ENCODE assay signal across 1 cellular context in the genomic region with DNA sequence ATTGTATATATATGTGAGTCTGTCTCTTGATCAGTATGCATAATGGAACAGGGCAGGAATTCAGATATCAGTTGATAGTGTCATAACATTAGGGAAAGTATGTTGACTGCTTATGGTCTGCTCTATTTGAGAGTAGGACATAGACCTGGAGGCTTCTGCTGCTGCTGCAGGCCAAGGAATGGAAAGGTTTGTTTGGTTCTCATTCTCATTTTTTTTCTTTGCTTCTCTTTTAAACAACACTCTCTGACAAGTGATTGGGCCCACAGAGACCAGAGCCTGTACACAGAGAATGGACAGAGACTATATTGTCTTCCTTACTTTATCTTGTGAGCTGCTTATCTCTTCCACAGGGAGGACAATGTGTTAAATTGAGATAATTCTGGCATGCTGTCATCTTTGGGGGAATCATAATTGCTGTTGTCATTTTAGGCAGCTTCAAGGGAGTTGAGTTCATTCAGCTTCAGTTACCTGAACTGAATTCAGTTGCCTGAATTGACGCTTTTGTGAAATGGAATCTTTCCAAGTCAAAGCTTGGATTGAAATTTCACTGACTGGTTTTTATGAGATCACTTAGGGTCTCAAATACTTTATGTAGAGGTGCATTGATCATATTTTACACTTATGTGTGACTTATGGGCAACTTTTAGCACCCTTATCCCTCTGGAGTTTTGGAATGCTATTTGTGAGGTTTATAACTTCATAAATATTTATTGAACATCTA.
A peak's percentile ranks its signal among the peaks of the same experiment; 100 is the strongest.
TF ChIP-seq lines count a peak whose summit lies in the region.

No MANE protein-coding gene starts in this region.

TF ChIP-seq in K562, 482 proteins besides CTCF, POLR2A, EP300 and RAD21 (continued from another document and continues in another):
- TF ChIP-seq ZNF197 (CRISPR knock-in tag; IDR thresholded peaks at IDR 0.05; ENCODE audit: low read depth) (peak; percentile 83; the same call in 1 of the 2 replicates), TAF15 (IDR thresholded peaks at IDR 0.05; ENCODE audit: low read depth, low read length) (no peak), ZNF212 (CRISPR knock-in tag; IDR thresholded peaks at IDR 0.05) (0 out of 2 replicates have a peak, but pooled peaks have one; percentile 41), ZNF589 (CRISPR knock-in tag; IDR thresholded peaks at IDR 0.05; ENCODE audit: low read depth) (no peak; the same call in 1 of the 2 replicates), ZNF695 (CRISPR knock-in tag; IDR thresholded peaks at IDR 0.05) (no peak), DNMT1 (IDR thresholded peaks at IDR 0.05) (no peak), MAZ (CRISPR knock-in tag; conservative IDR thresholded peaks at IDR 0.05 in 1 of 2, IDR thresholded peaks at IDR 0.05 in 1 of 2) (peak; percentile 62 to 68), ZNF707 (CRISPR knock-in tag; conservative IDR thresholded peaks at IDR 0.05) (peak; percentile 52; the same call in 1 of the 2 replicates), PCBP1 (IDR thresholded peaks at IDR 0.05; ENCODE audit: low read depth, low read length, poor library complexity, severe bottlenecking) (no peak), TCF7L2 (IDR thresholded peaks at IDR 0.05; ENCODE audit: low read depth, low read length) (no peak), ILF3 (IDR thresholded peaks at IDR 0.05; ENCODE audit: borderline replicate concordance) (no peak), ATF1 (CRISPR knock-in tag; IDR thresholded peaks at IDR 0.05) (no peak), ATF1 (tag; IDR thresholded peaks at IDR 0.05) (peak; percentile 65), FOS (IDR thresholded peaks at IDR 0.05; ENCODE audit: extremely low read depth, insufficient read length) (no peak), CBX3 (IDR thresholded peaks at IDR 0.05; ENCODE audit: borderline replicate concordance in 1 of 2, low read length in 2 of 2) (peak in 1 of 2 experiments; percentile 69; a peak in 1 of 3 replicates), ELF1 (tag; IDR thresholded peaks at IDR 0.05) (peak; percentile 78), HNRNPUL1 (IDR thresholded peaks at IDR 0.05; ENCODE audit: low read length) (no peak), PYGO2 (tag; IDR thresholded peaks at IDR 0.05) (peak; percentile 67), ZNF431 (CRISPR knock-in tag; IDR thresholded peaks at IDR 0.05) (no peak), TARDBP (IDR thresholded peaks at IDR 0.05) (peak; percentile 94; the same call in 1 of the 2 replicates), HNRNPLL (IDR thresholded peaks at IDR 0.05; ENCODE audit: low read depth, low read length, poor library complexity, severe bottlenecking) (no peak), HDAC6 (IDR thresholded peaks at IDR 0.05; ENCODE audit: low read depth, low read length) (no peak), NCOA6 (IDR thresholded peaks at IDR 0.05) (peak; percentile 42; the same call in 1 of the 2 replicates), ETV1 (tag; conservative IDR thresholded peaks at IDR 0.05; ENCODE audit: low read depth) (peak; percentile 99), ZFX (CRISPR knock-in tag; IDR thresholded peaks at IDR 0.05) (peak; percentile 51; the same call in 1 of the 2 replicates), MYBL2 (IDR thresholded peaks at IDR 0.05; ENCODE audit: low read depth) (no peak), MYBL2 (CRISPR knock-in tag; IDR thresholded peaks at IDR 0.05; ENCODE audit: borderline replicate concordance) (no peak), NFYB (IDR thresholded peaks at IDR 0.05; ENCODE audit: extremely low read depth, insufficient read length) (no peak), ZNF140 (CRISPR knock-in tag; IDR thresholded peaks at IDR 0.05) (no peak), ETS2 (tag; IDR thresholded peaks at IDR 0.05; ENCODE audit: borderline replicate concordance, poor library complexity, severe bottlenecking) (no peak), PTRF (tag; IDR thresholded peaks at IDR 0.05) (no peak), ZNF551 (CRISPR knock-in tag; IDR thresholded peaks at IDR 0.05) (no peak), CBX5 (IDR thresholded peaks at IDR 0.05; ENCODE audit: borderline replicate concordance, low read depth) (no peak), EZH2 (IDR thresholded peaks at IDR 0.05; ENCODE audit: borderline replicate concordance, low read depth, low read length) (no peak; the same call in 1 of the 2 replicates), LARP7 (IDR thresholded peaks at IDR 0.05) (no peak), PURB (CRISPR knock-in tag; IDR thresholded peaks at IDR 0.05; ENCODE audit: low read depth) (no peak), CC2D1A (IDR thresholded peaks at IDR 0.05) (peak; percentile 79), ZNF263 (CRISPR knock-in tag; IDR thresholded peaks at IDR 0.05; ENCODE audit: borderline replicate concordance) (no peak), ZNF57 (CRISPR knock-in tag; IDR thresholded peaks at IDR 0.05) (no peak), CHD1 (IDR thresholded peaks at IDR 0.05; ENCODE audit: low read length) (no peak), MCM7 (IDR thresholded peaks at IDR 0.05) (no peak), ZNF23 (CRISPR knock-in tag; IDR thresholded peaks at IDR 0.05) (peak; percentile 40; the same call in 1 of the 2 replicates), WHSC1 (IDR thresholded peaks at IDR 0.05; ENCODE audit: low read length) (no peak), ZNF311 (CRISPR knock-in tag; IDR thresholded peaks at IDR 0.05) (no peak), XRCC3 (IDR thresholded peaks at IDR 0.05) (no peak), ASH1L (IDR thresholded peaks at IDR 0.05; ENCODE audit: borderline replicate concordance, low read depth, partially characterized antibody) (no peak), ZEB2 (IDR thresholded peaks at IDR 0.05) (peak; percentile 97), BMI1 (IDR thresholded peaks at IDR 0.05; ENCODE audit: low read length) (no peak), RHOXF2B (CRISPR knock-in tag; conservative IDR thresholded peaks at IDR 0.05) (no peak)
- TF ChIP-seq, protein P1, sequence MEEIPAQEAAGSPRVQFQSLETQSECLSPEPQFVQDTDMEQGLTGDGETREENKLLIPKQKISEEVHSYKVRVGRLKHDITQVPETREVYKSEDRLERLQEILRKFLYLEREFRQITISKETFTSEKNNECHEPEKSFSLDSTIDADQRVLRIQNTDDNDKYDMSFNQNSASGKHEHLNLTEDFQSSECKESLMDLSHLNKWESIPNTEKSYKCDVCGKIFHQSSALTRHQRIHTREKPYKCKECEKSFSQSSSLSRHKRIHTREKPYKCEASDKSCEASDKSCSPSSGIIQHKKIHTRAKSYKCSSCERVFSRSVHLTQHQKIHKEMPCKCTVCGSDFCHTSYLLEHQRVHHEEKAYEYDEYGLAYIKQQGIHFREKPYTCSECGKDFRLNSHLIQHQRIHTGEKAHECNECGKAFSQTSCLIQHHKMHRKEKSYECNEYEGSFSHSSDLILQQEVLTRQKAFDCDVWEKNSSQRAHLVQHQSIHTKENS (CRISPR knock-in tag; IDR thresholded peaks at IDR 0.05): no peak
- TF ChIP-seq, protein P2, sequence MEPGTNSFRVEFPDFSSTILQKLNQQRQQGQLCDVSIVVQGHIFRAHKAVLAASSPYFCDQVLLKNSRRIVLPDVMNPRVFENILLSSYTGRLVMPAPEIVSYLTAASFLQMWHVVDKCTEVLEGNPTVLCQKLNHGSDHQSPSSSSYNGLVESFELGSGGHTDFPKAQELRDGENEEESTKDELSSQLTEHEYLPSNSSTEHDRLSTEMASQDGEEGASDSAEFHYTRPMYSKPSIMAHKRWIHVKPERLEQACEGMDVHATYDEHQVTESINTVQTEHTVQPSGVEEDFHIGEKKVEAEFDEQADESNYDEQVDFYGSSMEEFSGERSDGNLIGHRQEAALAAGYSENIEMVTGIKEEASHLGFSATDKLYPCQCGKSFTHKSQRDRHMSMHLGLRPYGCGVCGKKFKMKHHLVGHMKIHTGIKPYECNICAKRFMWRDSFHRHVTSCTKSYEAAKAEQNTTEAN (CRISPR knock-in tag; IDR thresholded peaks at IDR 0.05): no peak
- TF ChIP-seq, protein P3, sequence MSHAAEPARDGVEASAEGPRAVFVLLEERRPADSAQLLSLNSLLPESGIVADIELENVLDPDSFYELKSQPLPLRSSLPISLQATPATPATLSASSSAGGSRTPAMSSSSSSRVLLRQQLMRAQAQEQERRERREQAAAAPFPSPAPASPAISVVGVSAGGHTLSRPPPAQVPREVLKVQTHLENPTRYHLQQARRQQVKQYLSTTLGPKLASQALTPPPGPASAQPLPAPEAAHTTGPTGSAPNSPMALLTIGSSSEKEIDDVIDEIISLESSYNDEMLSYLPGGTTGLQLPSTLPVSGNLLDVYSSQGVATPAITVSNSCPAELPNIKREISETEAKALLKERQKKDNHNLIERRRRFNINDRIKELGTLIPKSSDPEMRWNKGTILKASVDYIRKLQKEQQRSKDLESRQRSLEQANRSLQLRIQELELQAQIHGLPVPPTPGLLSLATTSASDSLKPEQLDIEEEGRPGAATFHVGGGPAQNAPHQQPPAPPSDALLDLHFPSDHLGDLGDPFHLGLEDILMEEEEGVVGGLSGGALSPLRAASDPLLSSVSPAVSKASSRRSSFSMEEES (CRISPR knock-in tag; IDR thresholded peaks at IDR 0.05): no peak
- TF ChIP-seq, protein P4, sequence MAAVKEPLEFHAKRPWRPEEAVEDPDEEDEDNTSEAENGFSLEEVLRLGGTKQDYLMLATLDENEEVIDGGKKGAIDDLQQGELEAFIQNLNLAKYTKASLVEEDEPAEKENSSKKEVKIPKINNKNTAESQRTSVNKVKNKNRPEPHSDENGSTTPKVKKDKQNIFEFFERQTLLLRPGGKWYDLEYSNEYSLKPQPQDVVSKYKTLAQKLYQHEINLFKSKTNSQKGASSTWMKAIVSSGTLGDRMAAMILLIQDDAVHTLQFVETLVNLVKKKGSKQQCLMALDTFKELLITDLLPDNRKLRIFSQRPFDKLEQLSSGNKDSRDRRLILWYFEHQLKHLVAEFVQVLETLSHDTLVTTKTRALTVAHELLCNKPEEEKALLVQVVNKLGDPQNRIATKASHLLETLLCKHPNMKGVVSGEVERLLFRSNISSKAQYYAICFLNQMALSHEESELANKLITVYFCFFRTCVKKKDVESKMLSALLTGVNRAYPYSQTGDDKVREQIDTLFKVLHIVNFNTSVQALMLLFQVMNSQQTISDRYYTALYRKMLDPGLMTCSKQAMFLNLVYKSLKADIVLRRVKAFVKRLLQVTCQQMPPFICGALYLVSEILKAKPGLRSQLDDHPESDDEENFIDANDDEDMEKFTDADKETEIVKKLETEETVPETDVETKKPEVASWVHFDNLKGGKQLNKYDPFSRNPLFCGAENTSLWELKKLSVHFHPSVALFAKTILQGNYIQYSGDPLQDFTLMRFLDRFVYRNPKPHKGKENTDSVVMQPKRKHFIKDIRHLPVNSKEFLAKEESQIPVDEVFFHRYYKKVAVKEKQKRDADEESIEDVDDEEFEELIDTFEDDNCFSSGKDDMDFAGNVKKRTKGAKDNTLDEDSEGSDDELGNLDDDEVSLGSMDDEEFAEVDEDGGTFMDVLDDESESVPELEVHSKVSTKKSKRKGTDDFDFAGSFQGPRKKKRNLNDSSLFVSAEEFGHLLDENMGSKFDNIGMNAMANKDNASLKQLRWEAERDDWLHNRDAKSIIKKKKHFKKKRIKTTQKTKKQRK (IDR thresholded peaks at IDR 0.05; ENCODE audit: borderline replicate concordance, low read depth, low read length): no peak
- TF ChIP-seq, protein P5, sequence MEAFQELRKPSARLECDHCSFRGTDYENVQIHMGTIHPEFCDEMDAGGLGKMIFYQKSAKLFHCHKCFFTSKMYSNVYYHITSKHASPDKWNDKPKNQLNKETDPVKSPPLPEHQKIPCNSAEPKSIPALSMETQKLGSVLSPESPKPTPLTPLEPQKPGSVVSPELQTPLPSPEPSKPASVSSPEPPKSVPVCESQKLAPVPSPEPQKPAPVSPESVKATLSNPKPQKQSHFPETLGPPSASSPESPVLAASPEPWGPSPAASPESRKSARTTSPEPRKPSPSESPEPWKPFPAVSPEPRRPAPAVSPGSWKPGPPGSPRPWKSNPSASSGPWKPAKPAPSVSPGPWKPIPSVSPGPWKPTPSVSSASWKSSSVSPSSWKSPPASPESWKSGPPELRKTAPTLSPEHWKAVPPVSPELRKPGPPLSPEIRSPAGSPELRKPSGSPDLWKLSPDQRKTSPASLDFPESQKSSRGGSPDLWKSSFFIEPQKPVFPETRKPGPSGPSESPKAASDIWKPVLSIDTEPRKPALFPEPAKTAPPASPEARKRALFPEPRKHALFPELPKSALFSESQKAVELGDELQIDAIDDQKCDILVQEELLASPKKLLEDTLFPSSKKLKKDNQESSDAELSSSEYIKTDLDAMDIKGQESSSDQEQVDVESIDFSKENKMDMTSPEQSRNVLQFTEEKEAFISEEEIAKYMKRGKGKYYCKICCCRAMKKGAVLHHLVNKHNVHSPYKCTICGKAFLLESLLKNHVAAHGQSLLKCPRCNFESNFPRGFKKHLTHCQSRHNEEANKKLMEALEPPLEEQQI (IDR thresholded peaks at IDR 0.05): peak; percentile 100
- TF ChIP-seq, protein P6, sequence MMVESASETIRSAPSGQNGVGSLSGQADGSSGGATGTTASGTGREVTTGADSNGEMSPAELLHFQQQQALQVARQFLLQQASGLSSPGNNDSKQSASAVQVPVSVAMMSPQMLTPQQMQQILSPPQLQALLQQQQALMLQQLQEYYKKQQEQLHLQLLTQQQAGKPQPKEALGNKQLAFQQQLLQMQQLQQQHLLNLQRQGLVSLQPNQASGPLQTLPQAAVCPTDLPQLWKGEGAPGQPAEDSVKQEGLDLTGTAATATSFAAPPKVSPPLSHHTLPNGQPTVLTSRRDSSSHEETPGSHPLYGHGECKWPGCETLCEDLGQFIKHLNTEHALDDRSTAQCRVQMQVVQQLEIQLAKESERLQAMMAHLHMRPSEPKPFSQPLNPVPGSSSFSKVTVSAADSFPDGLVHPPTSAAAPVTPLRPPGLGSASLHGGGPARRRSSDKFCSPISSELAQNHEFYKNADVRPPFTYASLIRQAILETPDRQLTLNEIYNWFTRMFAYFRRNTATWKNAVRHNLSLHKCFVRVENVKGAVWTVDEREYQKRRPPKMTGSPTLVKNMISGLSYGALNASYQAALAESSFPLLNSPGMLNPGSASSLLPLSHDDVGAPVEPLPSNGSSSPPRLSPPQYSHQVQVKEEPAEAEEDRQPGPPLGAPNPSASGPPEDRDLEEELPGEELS (CRISPR knock-in tag; IDR thresholded peaks at IDR 0.05; ENCODE audit: borderline replicate concordance): no peak
- TF ChIP-seq, protein P7, sequence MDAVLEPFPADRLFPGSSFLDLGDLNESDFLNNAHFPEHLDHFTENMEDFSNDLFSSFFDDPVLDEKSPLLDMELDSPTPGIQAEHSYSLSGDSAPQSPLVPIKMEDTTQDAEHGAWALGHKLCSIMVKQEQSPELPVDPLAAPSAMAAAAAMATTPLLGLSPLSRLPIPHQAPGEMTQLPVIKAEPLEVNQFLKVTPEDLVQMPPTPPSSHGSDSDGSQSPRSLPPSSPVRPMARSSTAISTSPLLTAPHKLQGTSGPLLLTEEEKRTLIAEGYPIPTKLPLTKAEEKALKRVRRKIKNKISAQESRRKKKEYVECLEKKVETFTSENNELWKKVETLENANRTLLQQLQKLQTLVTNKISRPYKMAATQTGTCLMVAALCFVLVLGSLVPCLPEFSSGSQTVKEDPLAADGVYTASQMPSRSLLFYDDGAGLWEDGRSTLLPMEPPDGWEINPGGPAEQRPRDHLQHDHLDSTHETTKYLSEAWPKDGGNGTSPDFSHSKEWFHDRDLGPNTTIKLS (IDR thresholded peaks at IDR 0.05; ENCODE audit: borderline replicate concordance, low read depth): no peak; the same call in 1 of the 2 replicates
